ENCODE assay signal across 10 cellular contexts in genomic region chr3:119311191-119311925, GRCh38. TPM values are rescaled to one million over a fixed set of nuclear protein-coding genes. Genes with fewer than 3 reads are reported as not detected.
DNase-seq lines count a peak whose midpoint lies in the region; ATAC-seq and TF ChIP-seq lines count a peak whose summit lies in the region.
"Had no signal": no experiment of that assay in that cellular context is flagged by ENCODE, and none has a peak within 500 bp of the region (broad histone marks: within the 10 kb centered on the region; RNA-seq: fewer than 3 reads in every experiment).

No MANE protein-coding gene starts in this region.

- no peak overlapping the region for H3K4me3 Mint-ChIP-seq in activated naive CD4-positive, alpha-beta T cell treated with anti-CD3 and anti-CD28 coated beads, Interleukin-2, amount 50 U/mL, for 24 hours
- H3K4me3 Mint-ChIP-seq in activated naive CD4-positive, alpha-beta T cell treated with anti-CD3 and anti-CD28 coated beads for 36 hours, result no peak overlapping the region
- H3K4me3 Mint-ChIP-seq in stimulated activated effector memory CD8-positive, alpha-beta T cell treated with anti-CD3 and anti-CD28 coated beads, Interleukin-12 subunit alpha, Interleukin-12 subunit beta, amount 100 ng/mL, for 72 hours, result no peak overlapping the region
- H3K4me3 Mint-ChIP-seq: activated B cell treated with CpG ODN at 0.5 μM for 24 hours had no signal

- no peaks in the 10 kb centered on the region for H3K27me3 ChIP-seq in SK-N-SH (ENCODE audit: insufficient read depth)

- TF ChIP-seq CTCF in SK-N-SH (IDR thresholded peaks at IDR 0.05), result no peak

- H3K27me3 Mint-ChIP-seq in activated naive CD4-positive, alpha-beta T cell treated with anti-CD3 and anti-CD28 coated beads, Interleukin-2, amount 50 U/mL, for 24 hours, result no peaks in the 10 kb centered on the region
- H3K27me3 Mint-ChIP-seq in activated naive CD4-positive, alpha-beta T cell treated with anti-CD3 and anti-CD28 coated beads for 36 hours (ENCODE audit: low read depth), result no peaks in the 10 kb centered on the region
- H3K27me3 Mint-ChIP-seq: activated B cell treated with CpG ODN at 0.5 μM for 24 hours had no signal

- WGBS in SK-N-SH (ENCODE audit: low lambda C conversion rate), result 41% methylated on average over 6 of the region's 6 CpGs

- peaks cover 50% of the 10 kb centered on the region for H3F3A ChIP-seq in SK-N-SH (replicated peaks; ENCODE audit: insufficient read depth)

- DNase-seq in activated naive CD4-positive, alpha-beta T cell treated with anti-CD3 and anti-CD28 coated beads for 36 hours, result no peak
- DNase-seq in SK-N-SH (no peak), fibroblast of peridontal ligament (ENCODE audit: extremely low read depth) (peak; percentile 70), 8988T (no peak), cortex of kidney (lab: John Stamatoyannopoulos, UW) (no peak)
- peak in 1 of 2 donors; percentile 40 for DNase-seq in stimulated activated effector memory CD8-positive, alpha-beta T cell treated with anti-CD3 and anti-CD28 coated beads, Interleukin-12 subunit alpha, Interleukin-12 subunit beta, amount 100 ng/mL, for 72 hours (ENCODE audit: low spot score in 2 of 2)
- DNase-seq: activated B cell treated with CpG ODN at 0.5 μM for 24 hours, NCI-H1092 treated with DMSO at 0.1 percent for 48 hours had no signal

- H3K9ac ChIP-seq in SK-N-SH, result peak overlapping the region; percentile 63; the same call in 1 of the 2 replicates

- H3K36me3 Mint-ChIP-seq in activated naive CD4-positive, alpha-beta T cell treated with anti-CD3 and anti-CD28 coated beads, Interleukin-2, amount 50 U/mL, for 24 hours, result peaks cover 14% of the 10 kb centered on the region
- H3K36me3 Mint-ChIP-seq in activated naive CD4-positive, alpha-beta T cell treated with anti-CD3 and anti-CD28 coated beads for 36 hours (ENCODE audit: low read depth), result peaks cover 26% of the 10 kb centered on the region
- H3K36me3 Mint-ChIP-seq in stimulated activated effector memory CD8-positive, alpha-beta T cell treated with anti-CD3 and anti-CD28 coated beads, Interleukin-12 subunit alpha, Interleukin-12 subunit beta, amount 100 ng/mL, for 72 hours, result peaks cover 16% of the 10 kb centered on the region

- no peaks in the 10 kb centered on the region for H3K9me2 ChIP-seq in SK-N-SH

- intact Hi-C loops in activated naive CD4-positive, alpha-beta T cell treated with anti-CD3 and anti-CD28 coated beads for 36 hours (cut with micrococcal nuclease), result no loop called here

- ATAC-seq in stimulated activated effector memory CD8-positive, alpha-beta T cell treated with anti-CD3 and anti-CD28 coated beads, Interleukin-12 subunit alpha, Interleukin-12 subunit beta, amount 100 ng/mL, for 72 hours, result peak; percentile 73
- no peak for ATAC-seq in GM21528 (IDR thresholded peaks at IDR 0.05; ENCODE audit: low FRiP score, unreplicated experiment)

- POLR2A ChIA-PET in SK-N-SH (lab: Yijun Ruan, JAX), result interaction anchor here (0.6 kb wide), 1 partner anchor 16 kb away, joined by 3 read pairs; no protein-coding TSS in a partner anchor

- 0 out of 2 replicates have a peak overlapping the region, but pooled peaks have one; percentile 27 for H2AFZ ChIP-seq in SK-N-SH (ENCODE audit: low read depth)

- peaks cover 6 to 20% of the 10 kb centered on the region in 2 experiments for H3K36me3 ChIP-seq in SK-N-SH (replicated peaks in 1 of 2; ENCODE audit: control insufficient read depth in 1 of 2, insufficient read depth in 2 of 2, low read length in 1 of 2)

- H3K4me1 ChIP-seq in SK-N-SH (ENCODE audit: control insufficient read depth in 1 of 2, insufficient read depth in 2 of 2, low read depth in 1 of 2, low read length in 1 of 2), result peaks cover 27 to 40% of the 10 kb centered on the region in 2 experiments

- H3K4me2 ChIP-seq in SK-N-SH, result peak overlapping the region; percentile 38; the same call in 1 of the 2 replicates

- CTCF ChIA-PET in activated naive CD4-positive, alpha-beta T cell treated with anti-CD3 and anti-CD28 coated beads for 36 hours (lab: Charles Lee), result no interaction called here
- CTCF ChIA-PET in SK-N-SH (lab: Yijun Ruan, JAX), result no interaction called here

- no peak overlapping the region for H3K4me3 ChIP-seq in SK-N-SH (ENCODE audit: low read depth in 2 of 2, low read length in 1 of 2)

- peaks cover 73% of the 10 kb centered on the region for H3K79me2 ChIP-seq in SK-N-SH (ENCODE audit: insufficient read depth)

- H4K20me1 ChIP-seq in SK-N-SH (ENCODE audit: insufficient read depth), result no peaks in the 10 kb centered on the region

- H3K9me3 ChIP-seq in SK-N-SH, result no peaks in the 10 kb centered on the region

- H3K27ac ChIP-seq in SK-N-SH (ENCODE audit: low read depth in 2 of 2, low read length in 1 of 2), result peak overlapping the region; percentile 43 to 96

- H3K9me3 Mint-ChIP-seq in activated naive CD4-positive, alpha-beta T cell treated with anti-CD3 and anti-CD28 coated beads, Interleukin-2, amount 50 U/mL, for 24 hours, result no peaks in the 10 kb centered on the region
- no peaks in the 10 kb centered on the region for H3K9me3 Mint-ChIP-seq in activated naive CD4-positive, alpha-beta T cell treated with anti-CD3 and anti-CD28 coated beads for 36 hours
- H3K9me3 Mint-ChIP-seq in stimulated activated effector memory CD8-positive, alpha-beta T cell treated with anti-CD3 and anti-CD28 coated beads, Interleukin-12 subunit alpha, Interleukin-12 subunit beta, amount 100 ng/mL, for 72 hours, result no peaks in the 10 kb centered on the region
- H3K9me3 Mint-ChIP-seq: activated B cell treated with CpG ODN at 0.5 μM for 24 hours had no signal

- peak overlapping the region; percentile 69 for H3K27ac Mint-ChIP-seq in activated naive CD4-positive, alpha-beta T cell treated with anti-CD3 and anti-CD28 coated beads, Interleukin-2, amount 50 U/mL, for 24 hours
- no peak overlapping the region for H3K27ac Mint-ChIP-seq in activated naive CD4-positive, alpha-beta T cell treated with anti-CD3 and anti-CD28 coated beads for 36 hours
- H3K27ac Mint-ChIP-seq in stimulated activated effector memory CD8-positive, alpha-beta T cell treated with anti-CD3 and anti-CD28 coated beads, Interleukin-12 subunit alpha, Interleukin-12 subunit beta, amount 100 ng/mL, for 72 hours, result no peak overlapping the region
- H3K27ac Mint-ChIP-seq: activated B cell treated with CpG ODN at 0.5 μM for 24 hours had no signal

- peaks cover 31% of the 10 kb centered on the region for H3K4me1 Mint-ChIP-seq in activated naive CD4-positive, alpha-beta T cell treated with anti-CD3 and anti-CD28 coated beads, Interleukin-2, amount 50 U/mL, for 24 hours
- H3K4me1 Mint-ChIP-seq in activated naive CD4-positive, alpha-beta T cell treated with anti-CD3 and anti-CD28 coated beads for 36 hours (ENCODE audit: low read depth), result peaks cover 15% of the 10 kb centered on the region
- peaks cover 22% of the 10 kb centered on the region for H3K4me1 Mint-ChIP-seq in stimulated activated effector memory CD8-positive, alpha-beta T cell treated with anti-CD3 and anti-CD28 coated beads, Interleukin-12 subunit alpha, Interleukin-12 subunit beta, amount 100 ng/mL, for 72 hours

- no peak for TF ChIP-seq RAD21 in SK-N-SH (IDR thresholded peaks at IDR 0.05; ENCODE audit: low read length)

- TF ChIP-seq EP300 in SK-N-SH (IDR thresholded peaks at IDR 0.05; ENCODE audit: borderline replicate concordance in 1 of 2, low read depth in 1 of 2, low read length in 1 of 2), result peak in 1 of 2 experiments; percentile 77; a peak in 2 of 4 replicates

TF ChIP-seq in SK-N-SH, 30 proteins besides CTCF, POLR2A, EP300 and RAD21 (continues in another document):
- TF ChIP-seq POLR2AphosphoS5 (IDR thresholded peaks at IDR 0.05; ENCODE audit: low read depth, low read length) (peak; percentile 28; the same call in 1 of the 2 replicates), SIN3A (IDR thresholded peaks at IDR 0.05; ENCODE audit: borderline replicate concordance, low read depth, low read length) (no peak), JUND (IDR thresholded peaks at IDR 0.05) (peak; percentile 87), ELF1 (IDR thresholded peaks at IDR 0.05) (no peak), RCOR1 (IDR thresholded peaks at IDR 0.05; ENCODE audit: low read length) (no peak), MAX (IDR thresholded peaks at IDR 0.05; ENCODE audit: low read depth) (0 out of 2 replicates have a peak, but pooled peaks have one; percentile 10), FOSL2 (IDR thresholded peaks at IDR 0.05; ENCODE audit: borderline replicate concordance, low read depth) (peak; percentile 92), EZH2phosphoT487 (IDR thresholded peaks at IDR 0.05; ENCODE audit: borderline replicate concordance, low read depth) (no peak), CHD2 (IDR thresholded peaks at IDR 0.05; ENCODE audit: low read length, partially characterized antibody) (no peak), RXRA (IDR thresholded peaks at IDR 0.05; ENCODE audit: borderline replicate concordance, low read depth) (peak; percentile 33; the same call in 1 of the 2 replicates), ZBTB33 (IDR thresholded peaks at IDR 0.05; ENCODE audit: borderline replicate concordance, low read depth) (no peak), NFIC (IDR thresholded peaks at IDR 0.05; ENCODE audit: borderline replicate concordance) (peak; percentile 51; the same call in 1 of the 2 replicates), NRF1 (IDR thresholded peaks at IDR 0.05; ENCODE audit: low read depth, low read length) (no peak), MEF2A (IDR thresholded peaks at IDR 0.05; ENCODE audit: borderline replicate concordance, low read depth) (no peak), TCF12 (IDR thresholded peaks at IDR 0.05) (peak; percentile 82)

RNA-seq across cellular contexts. Expression of gene ARHGAP31, which starts 17.2 kb away (rescaled TPM):
- total RNA-seq in activated naive CD4-positive, alpha-beta T cell treated with anti-CD3 and anti-CD28 coated beads for 36 hours, result 1 to 10 TPM; 3.5 to 3.7 TPM
- polyA plus RNA-seq in SK-N-SH (2012; rRNA removed), result 4.4 and 7.7 TPM in 2 replicates
- polyA plus RNA-seq in SK-N-SH (2012; cell fraction: cytosol; rRNA removed), result 4.0 and 4.8 TPM in 2 replicates
- 6.0 and 7.0 TPM in 2 replicates for polyA plus RNA-seq in SK-N-SH (2012; cell fraction: nucleus; rRNA removed)
